15 cellular contexts compared by ENCODE assay signal in genomic region chr2:144389930-144390311, GRCh38.
DNase-seq lines count a peak whose midpoint lies in the region; ATAC-seq, FAIRE-seq and TF ChIP-seq lines count a peak whose summit lies in the region.
"Had no signal": no experiment of that assay in that cellular context is flagged by ENCODE, and none has a peak within 500 bp of the region (broad histone marks: within the 10 kb centered on the region; RNA-seq: fewer than 3 reads in every experiment).

No MANE protein-coding gene starts in this region.

- peaks cover 4% of the 10 kb centered on the region for H3K27me3 Mint-ChIP-seq in endodermal cell (ENCODE audit: insufficient read depth)
- H3K27me3 Mint-ChIP-seq: naive B cell; stimulated activated naive CD8-positive, alpha-beta T cell treated with anti-CD3 and anti-CD28 coated beads, Interleukin-15, amount 100 ng/mL, for 72 hours had no signal

- WGBS in A549 (ENCODE audit: missing lambda C conversion rate) = 76% methylated on average over 9 of the region's 9 CpGs
- 87% methylated on average over 9 of the region's 9 CpGs for WGBS in esophagus muscularis mucosa
- WGBS in endodermal cell (ENCODE audit: insufficient coverage in 1 of 2, insufficient read length in 1 of 2), 2 experiments = 95 to 99% methylated on average over 9 of the region's 9 CpGs

- no peak for ATAC-seq in A549
- no peak for ATAC-seq in HG03097 (IDR thresholded peaks at IDR 0.05; ENCODE audit: low FRiP score, unreplicated experiment)
- ATAC-seq: stimulated activated naive CD8-positive, alpha-beta T cell treated with anti-CD3 and anti-CD28 coated beads, Interleukin-15, amount 100 ng/mL, for 72 hours had no signal

- H3K9me3 Mint-ChIP-seq in endodermal cell = no peaks in the 10 kb centered on the region
- H3K9me3 Mint-ChIP-seq: naive B cell; stimulated activated naive CD8-positive, alpha-beta T cell treated with anti-CD3 and anti-CD28 coated beads, Interleukin-15, amount 100 ng/mL, for 72 hours; T-helper 1 cell treated with Interleukin-12 subunit alpha and Interleukin-12 subunit beta and Interleukin-4 antibody, amounts not matched to agents 30 μg/mL and 1 μg/mL, for 36 hours had no signal

- H3K27ac Mint-ChIP-seq in endodermal cell = no peak overlapping the region
- H3K27ac Mint-ChIP-seq: naive B cell; stimulated activated naive CD8-positive, alpha-beta T cell treated with anti-CD3 and anti-CD28 coated beads, Interleukin-15, amount 100 ng/mL, for 72 hours; T-helper 1 cell treated with Interleukin-12 subunit alpha and Interleukin-12 subunit beta and Interleukin-4 antibody, amounts not matched to agents 30 μg/mL and 1 μg/mL, for 36 hours had no signal

- no peaks in the 10 kb centered on the region for H3K27me3 ChIP-seq in esophagus muscularis mucosa
- H3K27me3 ChIP-seq in muscle layer of duodenum (ENCODE audit: low read depth, low read length) = no peaks in the 10 kb centered on the region
- H3K27me3 ChIP-seq in endodermal cell (ENCODE audit: control insufficient read depth, insufficient read depth, low read length, poor library complexity, severe bottlenecking) = no peaks in the 10 kb centered on the region

- FAIRE-seq in A549 (lab: Jason Lieb, UNC) = no peak

- no peak overlapping the region for H3K9ac ChIP-seq in endodermal cell (ENCODE audit: extremely low read depth, low read length, poor library complexity, severe bottlenecking)

- H3K27ac ChIP-seq in A549 (no peak overlapping the region), RWPE1 (peak overlapping the region; percentile 58), esophagus muscularis mucosa (replicated peaks in 1 of 4) (no peak overlapping the region), muscle layer of duodenum (ENCODE audit: low read length) (no peak overlapping the region), endodermal cell (ENCODE audit: low read depth, low read length) (no peak overlapping the region)
- H3K27ac ChIP-seq: HL-60 had no signal

- no peaks in the 10 kb centered on the region for H3K4me1 Mint-ChIP-seq in endodermal cell
- H3K4me1 Mint-ChIP-seq: stimulated activated naive CD8-positive, alpha-beta T cell treated with anti-CD3 and anti-CD28 coated beads, Interleukin-15, amount 100 ng/mL, for 72 hours had no signal

- no peak overlapping the region for H3K4me3 Mint-ChIP-seq in endodermal cell
- H3K4me3 Mint-ChIP-seq: naive B cell; stimulated activated naive CD8-positive, alpha-beta T cell treated with anti-CD3 and anti-CD28 coated beads, Interleukin-15, amount 100 ng/mL, for 72 hours; T-helper 1 cell treated with Interleukin-12 subunit alpha and Interleukin-12 subunit beta and Interleukin-4 antibody, amounts not matched to agents 30 μg/mL and 1 μg/mL, for 36 hours had no signal

- no peaks in the 10 kb centered on the region for H3K36me3 Mint-ChIP-seq in endodermal cell (ENCODE audit: low read depth)

- H3K4me1 ChIP-seq in A549 = no peaks in the 10 kb centered on the region
- H3K4me1 ChIP-seq in esophagus muscularis mucosa = peaks cover 0 to 17% (median 7%) of the 10 kb centered on the region in 4 donors
- peaks cover 0 to 3% of the 10 kb centered on the region in 2 donors for H3K4me1 ChIP-seq in muscle layer of duodenum (ENCODE audit: control insufficient read depth in 1 of 2, insufficient read depth in 2 of 2, low read length in 2 of 2)
- H3K4me1 ChIP-seq in endodermal cell (ENCODE audit: control insufficient read depth, insufficient read depth, low read length) = no peaks in the 10 kb centered on the region

- TF ChIP-seq EP300 in A549 (IDR thresholded peaks at IDR 0.05) = no peak
- no peak for TF ChIP-seq EP300 in esophagus muscularis mucosa (IDR thresholded peaks at IDR 0.05)

- H3K4me3 ChIP-seq in A549 (no peak overlapping the region; the same call in 2 of the 3 replicates), esophagus muscularis mucosa (peak overlapping the region; percentile 6 to 32 (median 20)), muscle layer of duodenum (ENCODE audit: low read depth in 1 of 2, low read length in 2 of 2) (peak overlapping the region; percentile 50 to 56), endodermal cell (ENCODE audit: low read length) (no peak overlapping the region)

- CTCF ChIA-PET in A549 (lab: Yijun Ruan, JAX) = interaction anchor here (0.6 kb wide), 1 partner anchor 425 kb away, joined by 3 read pairs; no protein-coding TSS in a partner anchor
- CTCF ChIA-PET in RWPE1 (lab: Yijun Ruan, JAX) = no interaction called here

- TF ChIP-seq POLR2A in A549 (IDR thresholded peaks at IDR 0.05; ENCODE audit: low read length) (no peak), esophagus muscularis mucosa (IDR thresholded peaks at IDR 0.05; ENCODE audit: low read depth) (no peak)

- H3K36me3 ChIP-seq in esophagus muscularis mucosa (peaks cover 0 to 10% (median 8%) of the 10 kb centered on the region in 4 donors), muscle layer of duodenum (ENCODE audit: control insufficient read depth in 1 of 2, insufficient read depth in 2 of 2, low read length in 2 of 2) (peaks cover 0 to 9% of the 10 kb centered on the region in 2 donors), endodermal cell (ENCODE audit: control insufficient read depth, insufficient read depth, low read length) (no peaks in the 10 kb centered on the region)

- intact Hi-C loops in esophagus muscularis mucosa (cut with DNase I) (no loop called here), posterior cingulate gyrus (cut with DNase I) (no loop called here)

- H3K4me2 ChIP-seq in A549 = peak overlapping the region; percentile 51; the same call in 2 of the 3 replicates

- TF ChIP-seq CTCF in A549 (IDR thresholded peaks at IDR 0.05) (no peak), RWPE1 (conservative IDR thresholded peaks at IDR 0.05; ENCODE audit: low read depth) (no peak), esophagus muscularis mucosa (IDR thresholded peaks at IDR 0.05) (no peak), endodermal cell (conservative IDR thresholded peaks at IDR 0.05) (no peak)

- H3K9me3 ChIP-seq in A549 (no peaks in the 10 kb centered on the region), esophagus muscularis mucosa (no peaks in the 10 kb centered on the region), muscle layer of duodenum (ENCODE audit: control insufficient read depth in 1 of 2, low read length in 2 of 2) (no peaks in the 10 kb centered on the region), endodermal cell (ENCODE audit: control insufficient read depth, low read length) (no peaks in the 10 kb centered on the region)

- POLR2A ChIA-PET in A549 (lab: Yijun Ruan, JAX) (no interaction called here), RWPE1 (lab: Yijun Ruan, JAX; ENCODE audit: low non-redundant PET) (no interaction called here)

- TF ChIP-seq RAD21 in A549 (conservative IDR thresholded peaks at IDR 0.05 in 1 of 2, IDR thresholded peaks at IDR 0.05 in 1 of 2) = no peak

- DNase-seq in A549 (ENCODE audit: low read depth in 1 of 2, low spot score in 1 of 2) (no peak), RWPE1 (ENCODE audit: low spot score) (no peak), esophagus muscularis mucosa (ENCODE audit: extremely low spot score) (no peak), RKO (ENCODE audit: low spot score) (no peak), posterior cingulate gyrus (no peak), endodermal cell (no peak)
- DNase-seq: activated CD4-positive, CD25-positive, alpha-beta regulatory T cell; hypothalamus; Kasumi-1; naive B cell; stimulated activated naive CD8-positive, alpha-beta T cell treated with anti-CD3 and anti-CD28 coated beads, Interleukin-15, amount 100 ng/mL, for 72 hours had no signal

TF ChIP-seq in A549, 52 proteins besides CTCF, POLR2A, EP300 and RAD21:
- TF ChIP-seq ESRRA (IDR thresholded peaks at IDR 0.05; ENCODE audit: borderline replicate concordance, low read length) = no peak
- no peak for TF ChIP-seq MAX (IDR thresholded peaks at IDR 0.05)
- no peak for TF ChIP-seq USF2 (IDR thresholded peaks at IDR 0.05)
- TF ChIP-seq CHD2 (IDR thresholded peaks at IDR 0.05; ENCODE audit: low read length, partially characterized antibody) = no peak

Comparison
In these comparisons a context has a peak if more than half of its experiments do, and no peak if none do; other contexts are left out.
1. H3K4me3 ChIP-seq: peak in esophagus muscularis mucosa (4 of 4) and muscle layer of duodenum (2 of 2); none in A549 (single experiment) and endodermal cell (single experiment).